24 cellular contexts compared by ENCODE assay signal in genomic region chr6:5066456-5067093, GRCh38. TPM values are rescaled to one million over a fixed set of nuclear protein-coding genes. Genes with fewer than 3 reads are reported as not detected.
A peak's percentile ranks its signal among the peaks of the same experiment; 100 is the strongest.
DNase-seq lines count a peak whose midpoint lies in the region; ATAC-seq, FAIRE-seq and TF ChIP-seq lines count a peak whose summit lies in the region.
"Had no signal": no experiment of that assay in that cellular context is flagged by ENCODE, and none has a peak within 500 bp of the region (broad histone marks: within the 10 kb centered on the region; RNA-seq: fewer than 3 reads in every experiment).

No MANE protein-coding gene starts in this region.

- H3K36me3 ChIP-seq in HepG2 (replicated peaks in 1 of 2; ENCODE audit: control insufficient read depth in 1 of 2, insufficient read depth in 2 of 2, low read length in 2 of 2) (no peaks in the 10 kb centered on the region), right lobe of liver (no peaks in the 10 kb centered on the region), mesenchymal stem cell (ENCODE audit: control insufficient read depth in 1 of 2, insufficient read depth in 2 of 2, low read depth in 1 of 2, low read length in 2 of 2) (no peaks in the 10 kb centered on the region)
- H3K36me3 ChIP-seq: BLaER1 treated with 17β-estradiol and CSF1 and Interleukin-3, amounts not matched to agents 10 nM and 100 nM had no signal

- TF ChIP-seq CTCF in HepG2 (CRISPR knock-in tag; IDR thresholded peaks at IDR 0.05) (no peak), right lobe of liver (IDR thresholded peaks at IDR 0.05) (no peak)

- H3K4me1 ChIP-seq in HepG2 (ENCODE audit: insufficient read depth, low read length) (peaks cover 73% of the 10 kb centered on the region), right lobe of liver (peaks cover 0 to 13% (median 1%) of the 10 kb centered on the region in 4 donors), mesenchymal stem cell (ENCODE audit: control insufficient read depth, insufficient read depth, low read depth, low read length) (peaks cover 4% of the 10 kb centered on the region)
- H3K4me1 ChIP-seq: Caco-2 had no signal

- TF ChIP-seq POLR2A in HepG2 (IDR thresholded peaks at IDR 0.05; ENCODE audit: insufficient read depth in 1 of 2, low read depth in 2 of 2, low read length in 2 of 2) (no peak), right lobe of liver (IDR thresholded peaks at IDR 0.05) (no peak)

- no peaks in the 10 kb centered on the region for H3K27me3 ChIP-seq in HepG2 (ENCODE audit: control insufficient read depth in 1 of 2, insufficient read depth in 2 of 2, low read length in 2 of 2)
- H3K27me3 ChIP-seq in right lobe of liver: no peaks in the 10 kb centered on the region
- H3K27me3 ChIP-seq in mesenchymal stem cell (ENCODE audit: control insufficient read depth in 1 of 2, insufficient read depth in 1 of 2, low read length in 2 of 2): no peaks in the 10 kb centered on the region
- H3K27me3 ChIP-seq: BLaER1 treated with 17β-estradiol and CSF1 and Interleukin-3, amounts not matched to agents 10 nM and 100 nM had no signal

- H2AFZ ChIP-seq in HepG2 (ENCODE audit: low read length) (no peak overlapping the region), mesenchymal stem cell (ENCODE audit: low read depth, low read length) (no peak overlapping the region)

- H3K27ac ChIP-seq in HepG2 (ENCODE audit: extremely low read length, insufficient read depth, low read length) (peak overlapping the region; percentile 83), right lobe of liver (peak overlapping the region in 1 of 3 donors; percentile 70), mesenchymal stem cell (ENCODE audit: low read length, poor library complexity, severe bottlenecking) (no peak overlapping the region)
- H3K27ac ChIP-seq: 22Rv1; A549; BLaER1 treated with 17β-estradiol and CSF1 and Interleukin-3, amounts not matched to agents 10 nM and 100 nM; C4-2B had no signal

- TF ChIP-seq EP300 in HepG2 (IDR thresholded peaks at IDR 0.05; ENCODE audit: low read depth in 2 of 2, low read length in 2 of 2) (no peak), HepG2 (CRISPR knock-in tag; IDR thresholded peaks at IDR 0.05; ENCODE audit: borderline replicate concordance) (no peak)

- WGBS in HepG2 (ENCODE audit: low lambda C conversion rate): 96% methylated on average over 24 of the region's 24 CpGs
- 94% methylated on average over 23 of the region's 24 CpGs for WGBS in right lobe of liver (ENCODE audit: insufficient coverage, low coverage, low lambda C conversion rate, missing lambda C conversion rate)
- WGBS in mesenchymal stem cell: 96% methylated on average over 21 of the region's 24 CpGs

- H2BK12ac ChIP-seq in mesenchymal stem cell (ENCODE audit: low read length in 2 of 2): no peak overlapping the region

- in situ Hi-C loops in HepG2 (cut with HindIII; ENCODE audit: extremely low pct_ligation_motif_present, low pct_unique_long_range_greater_than_20kb): no loop called here

- intact Hi-C loops in HepG2 (cut with micrococcal nuclease; ENCODE audit: unreplicated experiment) (no loop called here), right lobe of liver (cut with DNase I) (no loop called here), posterior vena cava (cut with DNase I) (no loop called here)

- BruUV-seq in HepG2 (replicated peaks; lab: Mats Ljungman, UMichigan): no TSS peak

- FAIRE-seq in HepG2 (lab: Jason Lieb, UNC): no peak
- FAIRE-seq: A549, D721Med, GM12878, GM12892, GM18507 had no signal

- no peak for TF ChIP-seq RAD21 in HepG2 (CRISPR knock-in tag; IDR thresholded peaks at IDR 0.05)

- CTCF ChIA-PET in HepG2 (lab: Yijun Ruan, JAX; ENCODE audit: low intra/inter-chr PET ratio, low total read pairs): no interaction called here

- no peak overlapping the region for H2BK5ac ChIP-seq in mesenchymal stem cell (ENCODE audit: low read depth, low read length, poor library complexity, severe bottlenecking)

- H2AK5ac ChIP-seq in mesenchymal stem cell (ENCODE audit: low read length, severe bottlenecking): no peak overlapping the region

- POLR2A ChIA-PET in HepG2 (lab: Yijun Ruan, JAX): interaction anchor here (0.8 kb wide), 1 partner anchor 16 kb away, joined by 4 read pairs; no protein-coding TSS in a partner anchor

- H3K23ac ChIP-seq in mesenchymal stem cell (ENCODE audit: low read length in 2 of 2): no peak overlapping the region

- H4K8ac ChIP-seq in mesenchymal stem cell (ENCODE audit: low read length): no peak overlapping the region

- H3K4ac ChIP-seq in mesenchymal stem cell (ENCODE audit: low read depth in 1 of 2, low read length in 2 of 2): no peak overlapping the region

- H3K9me3 ChIP-seq in HepG2 (ENCODE audit: low read length): no peaks in the 10 kb centered on the region
- no peaks in the 10 kb centered on the region for H3K9me3 ChIP-seq in right lobe of liver
- no peaks in the 10 kb centered on the region for H3K9me3 ChIP-seq in mesenchymal stem cell (ENCODE audit: control insufficient read depth, low read length)
- H3K9me3 ChIP-seq: A549, Caco-2 had no signal

- ATAC-seq in HepG2 (no peak), right lobe of liver (no peak), GM21526 (IDR thresholded peaks at IDR 0.05; ENCODE audit: low FRiP score, unreplicated experiment) (no peak)
- ATAC-seq: A549; CD8-positive, alpha-beta T cell; GM12878 had no signal

- no peak overlapping the region for H4K91ac ChIP-seq in mesenchymal stem cell (ENCODE audit: low read length)

- H4K20me1 ChIP-seq in HepG2 (ENCODE audit: insufficient read depth, low read length): no peaks in the 10 kb centered on the region
- H4K20me1 ChIP-seq: BLaER1 treated with 17β-estradiol and CSF1 and Interleukin-3, amounts not matched to agents 10 nM and 100 nM had no signal

- no peak overlapping the region for H3K4me3 ChIP-seq in HepG2 (replicated peaks in 1 of 3; ENCODE audit: insufficient read depth in 1 of 3, low read depth in 2 of 3, low read length in 3 of 3)
- no peak overlapping the region for H3K4me3 ChIP-seq in right lobe of liver
- H3K4me3 ChIP-seq in mesenchymal stem cell (ENCODE audit: insufficient read depth in 1 of 2, low read depth in 1 of 2, low read length in 2 of 2): no peak overlapping the region
- H3K4me3 ChIP-seq: A549; BLaER1 treated with 17β-estradiol and CSF1 and Interleukin-3, amounts not matched to agents 10 nM and 100 nM; GM12878 had no signal

- H2BK120ac ChIP-seq in mesenchymal stem cell (ENCODE audit: low read depth, low read length): no peak overlapping the region

- H2BK15ac ChIP-seq in mesenchymal stem cell (ENCODE audit: low read depth, poor library complexity, severe bottlenecking): peak overlapping the region; percentile 62

- no peak for DNase-seq in HepG2 (ENCODE audit: low spot score)
- DNase-seq in right lobe of liver: no peak
- no peak for DNase-seq in mesenchymal stem cell
- peak; percentile 58 for DNase-seq in posterior vena cava (ENCODE audit: low spot score)
- DNase-seq in hippocampal formation (lab: John Stamatoyannopoulos, UW): no peak
- DNase-seq: AML-193; Caco-2; Calu3; CD4-positive, alpha-beta T cell; CD8-positive, alpha-beta T cell; DMS153; DMS79; DND-41; EL; GDM1 had no signal

- no peaks in the 10 kb centered on the region for H3K79me2 ChIP-seq in HepG2 (ENCODE audit: insufficient read depth, low read length)

- no peak overlapping the region for H3K4me2 ChIP-seq in HepG2 (ENCODE audit: low read depth, low read length)
- H3K4me2 ChIP-seq in mesenchymal stem cell (ENCODE audit: low read length, poor library complexity, severe bottlenecking): no peak overlapping the region
- H3K4me2 ChIP-seq: A549; BLaER1 treated with 17β-estradiol and CSF1 and Interleukin-3, amounts not matched to agents 10 nM and 100 nM had no signal

- H3K9ac ChIP-seq in HepG2 (ENCODE audit: insufficient read depth, low read depth, low read length): no peak overlapping the region
- no peak overlapping the region for H3K9ac ChIP-seq in mesenchymal stem cell (ENCODE audit: low read length)
- H3K9ac ChIP-seq: BLaER1 treated with 17β-estradiol and CSF1 and Interleukin-3, amounts not matched to agents 10 nM and 100 nM had no signal

- no peaks in the 10 kb centered on the region for H3K79me1 ChIP-seq in mesenchymal stem cell (replicated peaks; ENCODE audit: low read length, poor library complexity, severe bottlenecking)

- H3K18ac ChIP-seq in mesenchymal stem cell (ENCODE audit: low read depth in 1 of 2, low read length in 2 of 2): no peak overlapping the region

- H3K14ac ChIP-seq in mesenchymal stem cell (ENCODE audit: low read length in 2 of 2): no peak overlapping the region

RNA-seq across cellular contexts. Expression of gene PPP1R3G, which starts 18.6 kb away (rescaled TPM):
- total RNA-seq in HepG2 (2016; rRNA removed; fragmentation: Illumina TruSeq; extraction: Trizol) (0.56 and 1.2 TPM in 2 replicates), right lobe of liver (under 1 TPM; 0.35 to 0.98 (median 0.52) TPM), posterior vena cava (1 to 10 TPM; 2.8 to 4.2 TPM)
- 0.18 and 0.20 TPM in 2 replicates for total RNA-seq in HepG2 (2016; cell fraction: cytosol; rRNA removed; fragmentation: Illumina TruSeq; extraction: Trizol; ENCODE audit: low read depth)
- 0.61 and 1.0 TPM in 2 replicates for total RNA-seq in HepG2 (2016; cell fraction: insoluble cytoplasmic fraction; rRNA removed; fragmentation: Illumina TruSeq; extraction: Trizol)
- total RNA-seq in HepG2 (2016; cell fraction: membrane; rRNA removed; fragmentation: Illumina TruSeq; extraction: Trizol): 0.52 and 0.74 TPM in 2 replicates
- 0.88 and 1.0 TPM in 2 replicates for total RNA-seq in HepG2 (2016; cell fraction: nucleus; rRNA removed; fragmentation: Illumina TruSeq; extraction: Trizol)
- polyA plus RNA-seq in HepG2 (2011; rRNA removed): 1.3 and 1.8 TPM in 2 replicates
- polyA plus RNA-seq in HepG2 (2011; cell fraction: cytosol; rRNA removed): 1.5 and 1.9 TPM in 2 replicates
- polyA plus RNA-seq in HepG2 (2011; cell fraction: nucleus; rRNA removed): 3.4 and 3.6 TPM in 2 replicates
- polyA plus RNA-seq in HepG2 (2012): 2.0 and 2.2 TPM in 2 replicates
- 0.11 TPM in 2 replicates for polyA plus RNA-seq in HepG2 (2016; cell fraction: cytosol; fragmentation: Illumina TruSeq; extraction: Trizol; ENCODE audit: low read depth)
- 0.44 and 0.60 TPM in 2 replicates for polyA plus RNA-seq in HepG2 (2016; cell fraction: insoluble cytoplasmic fraction; fragmentation: Illumina TruSeq; extraction: Trizol; ENCODE audit: low read depth)
- 0.29 and 0.52 TPM in 2 replicates for polyA plus RNA-seq in HepG2 (2016; cell fraction: membrane; fragmentation: Illumina TruSeq; extraction: Trizol; ENCODE audit: low read depth)
- 0.61 and 0.77 TPM in 2 replicates for polyA plus RNA-seq in HepG2 (2016; cell fraction: nucleus; fragmentation: Illumina TruSeq; extraction: Trizol; ENCODE audit: insufficient read depth, low read depth)
- polyA minus RNA-seq in HepG2 (2011; rRNA and poly(A)+ RNA removed; ENCODE audit: low replicate concordance): 0.14 and 3.0 TPM in 2 replicates
- 2.1 and 2.3 TPM in 2 replicates for polyA minus RNA-seq in HepG2 (2011; cell fraction: cytosol; rRNA and poly(A)+ RNA removed)
- 4.5 and 4.8 TPM in 2 replicates for polyA minus RNA-seq in HepG2 (2011; cell fraction: nucleus; rRNA and poly(A)+ RNA removed)
- 1.4 TPM for polyA plus RNA-seq in mesenchymal stem cell (2013, experiment 1 of 2)
- polyA plus RNA-seq in mesenchymal stem cell (2013, experiment 2 of 2): 1.5 TPM
- total RNA-seq: CD4-positive, alpha-beta T cell; CD8-positive, alpha-beta T cell had no signal
